ENCODE assay signal across 10 cellular contexts in genomic region chr20:63398744-63399514, GRCh38. TPM values are rescaled to one million over a fixed set of nuclear protein-coding genes. Genes with fewer than 3 reads are reported as not detected.
"Had no signal": no experiment of that assay in that cellular context is flagged by ENCODE, and none has a peak within 500 bp of the region (broad histone marks: within the 10 kb centered on the region; RNA-seq: fewer than 3 reads in every experiment).

No MANE protein-coding gene starts in this region.

- H3K4me3 ChIP-seq: GM23338, HAP-1, K562 had no signal

- H3K9me3 Mint-ChIP-seq: HFFc6 had no signal

- H3K9me3 ChIP-seq: HAP-1 had no signal

- H2AFZ ChIP-seq: GM23338 had no signal

- H3K27ac ChIP-seq: HL-60 had no signal

- H3K36me3 ChIP-seq: HAP-1 had no signal

- H3K4me3 Mint-ChIP-seq: GM23338, HFFc6 had no signal

- H3K4me2 ChIP-seq: GM23338 had no signal

- FAIRE-seq: K562 had no signal

- H3K27ac Mint-ChIP-seq: GM23338, HFFc6 had no signal

- DNase-seq: H7, HFFc6, IMR-90 had no signal

- ATAC-seq: GM23338, HCT116, K562 had no signal

- H3K4me1 ChIP-seq: HAP-1 had no signal

RNA-seq across cellular contexts. Expression of gene CHRNA4, which starts 37.8 kb away (rescaled TPM):
- total RNA-seq: H4, HFFc6, HT1080, IMR-90, K562 had no signal
- polyA plus RNA-seq: IMR-90, K562 had no signal
